1 cellular context compared by ENCODE assay signal in genomic region chr6:39792501-39793450, GRCh38.
TF ChIP-seq lines count a peak whose summit lies in the region.

No MANE protein-coding gene starts in this region.

TF ChIP-seq in HEK293, 187 proteins besides CTCF, POLR2A, EP300 and RAD21 (continued from another document):
- no peak for TF ChIP-seq ZNF280D (tag by site-specific recombination; IDR thresholded peaks at IDR 0.05)
- no peak for TF ChIP-seq ZBTB21 (tag by site-specific recombination; IDR thresholded peaks at IDR 0.05)
- TF ChIP-seq PRDM4 (tag by site-specific recombination; IDR thresholded peaks at IDR 0.05), result no peak
- TF ChIP-seq ZNF416 (tag by site-specific recombination; IDR thresholded peaks at IDR 0.05), result no peak
- no peak for TF ChIP-seq ZNF239 (tag by site-specific recombination; IDR thresholded peaks at IDR 0.05)
- TF ChIP-seq ZNF621 (tag by site-specific recombination; IDR thresholded peaks at IDR 0.05), result no peak
- TF ChIP-seq ZBTB20 (tag by site-specific recombination; IDR thresholded peaks at IDR 0.05), result peak; percentile 3; the same call in 1 of the 2 replicates
- TF ChIP-seq SCRT2 (tag by site-specific recombination; IDR thresholded peaks at IDR 0.05), result no peak
- TF ChIP-seq ZIC2 (tag by site-specific recombination; IDR thresholded peaks at IDR 0.05), result peak; percentile 82
